Comparison of ENCODE assay signal across 19 cellular contexts in the genomic region with DNA sequence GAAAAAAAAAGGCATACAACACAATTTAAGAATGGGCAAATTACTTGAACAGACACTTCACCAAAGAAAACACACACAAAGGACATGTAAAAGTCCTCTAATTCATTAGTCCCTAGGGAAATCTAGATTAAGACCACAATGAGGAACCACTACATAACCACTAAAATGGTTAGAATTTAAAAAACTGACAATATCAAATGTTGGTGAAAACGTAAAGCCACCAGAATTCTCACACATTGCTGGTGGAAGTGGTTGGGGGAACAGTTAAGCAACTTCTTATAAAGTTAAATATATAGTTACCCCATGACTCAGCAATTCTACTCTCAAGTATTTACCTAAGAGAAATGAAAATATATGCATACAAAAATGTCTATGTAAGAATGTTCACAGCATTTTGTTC. TPM values are rescaled to one million over a fixed set of nuclear protein-coding genes. Genes with fewer than 3 reads are reported as not detected.
DNase-seq lines count a peak whose midpoint lies in the region; ATAC-seq and TF ChIP-seq lines count a peak whose summit lies in the region.
"Had no signal": no experiment of that assay in that cellular context is flagged by ENCODE, and none has a peak within 500 bp of the region (broad histone marks: within the 10 kb centered on the region; RNA-seq: fewer than 3 reads in every experiment).

No MANE protein-coding gene starts in this region.

- H3K4me2 ChIP-seq in PC-3 (ENCODE audit: low read length) = peak overlapping the region; percentile 42
- H3K4me2 ChIP-seq in fibroblast of lung (ENCODE audit: extremely low read depth, insufficient read depth, low read length) = no peak overlapping the region

- H3K4me1 Mint-ChIP-seq in HFFc6 (ENCODE audit: low read depth) = peaks cover 89% of the 10 kb centered on the region

- H3K4me3 ChIP-seq in ACC112 (ENCODE audit: low read depth, low read length) (peak overlapping the region; percentile 6; the same call in 1 of the 2 replicates), PC-3 (ENCODE audit: low read length) (no peak overlapping the region; the same call in 1 of the 2 replicates), fibroblast of lung (replicated peaks in 1 of 4; ENCODE audit: control extremely low read depth in 1 of 4, insufficient read depth in 1 of 4, low read depth in 3 of 4, low read length in 4 of 4) (peak overlapping the region in 1 of 4 experiments; percentile 30)
- H3K4me3 ChIP-seq: cardiac muscle cell, left lung, thyroid gland had no signal

- H3F3A ChIP-seq in PC-3 (ENCODE audit: low read length, unreplicated experiment) = no peaks in the 10 kb centered on the region

- peak overlapping the region; percentile 44 for H3K27ac Mint-ChIP-seq in HFFc6
- H3K27ac Mint-ChIP-seq: activated CD4-positive, alpha-beta T cell treated with anti-CD3 and anti-CD28 coated beads for 36 hours; activated T-helper 17 cell treated with anti-CD3 and anti-CD28 coated beads, Interleukin-2, amount 50 U/mL, for 72 hours; CD8-positive, alpha-beta T cell; stimulated activated memory B cell treated with anti-CD40 and anti-IgM and Interleukin-4, amounts not matched to agents 10 μg/mL and 1 μg/mL and 100 μg/mL, for 72 hours had no signal

- H4K20me1 ChIP-seq in PC-3 (ENCODE audit: low read length) = peaks cover 93% of the 10 kb centered on the region
- H4K20me1 ChIP-seq in fibroblast of lung (ENCODE audit: control insufficient read depth, extremely low read depth, insufficient read depth, low read length) = peaks cover 53% of the 10 kb centered on the region

- intact Hi-C loops in PC-3 (cut with micrococcal nuclease) = no loop called here

- peaks cover 36% of the 10 kb centered on the region for H3K36me3 Mint-ChIP-seq in HFFc6 (ENCODE audit: low read depth)

- peaks cover 97% of the 10 kb centered on the region for H3K79me2 ChIP-seq in ACC112 (ENCODE audit: control insufficient read depth, insufficient read depth, low read length, unreplicated experiment)
- H3K79me2 ChIP-seq in PC-3 (ENCODE audit: low read length) = peaks cover 99% of the 10 kb centered on the region
- peaks cover 100% of the 10 kb centered on the region for H3K79me2 ChIP-seq in fibroblast of lung (ENCODE audit: control insufficient read depth, insufficient read depth, low read length)

- TF ChIP-seq CTCF in HFFc6 (IDR thresholded peaks at IDR 0.05) = no peak
- no peak for TF ChIP-seq CTCF in PC-3 (conservative IDR thresholded peaks at IDR 0.05; ENCODE audit: low read depth, low read length)
- no peak for TF ChIP-seq CTCF in fibroblast of lung (conservative IDR thresholded peaks at IDR 0.05 in 1 of 2, IDR thresholded peaks at IDR 0.05 in 1 of 2; ENCODE audit: low read depth in 1 of 2, low read length in 2 of 2)

- H3K27ac ChIP-seq in ACC112 (ENCODE audit: low read depth, low read length) (peak overlapping the region; percentile 39), PC-3 (ENCODE audit: low read length) (peak overlapping the region; percentile 28), fibroblast of lung (ENCODE audit: insufficient read depth, low read length) (peak overlapping the region; percentile 14)
- H3K27ac ChIP-seq: cardiac muscle cell, left lung, thyroid gland had no signal

- ATAC-seq in PC-3 (peak; percentile 41; the same call in 1 of the 2 replicates), GM19328 (IDR thresholded peaks at IDR 0.05; ENCODE audit: unreplicated experiment) (no peak)
- ATAC-seq: activated CD4-positive, alpha-beta T cell treated with anti-CD3 and anti-CD28 coated beads for 36 hours; activated T-helper 17 cell treated with anti-CD3 and anti-CD28 coated beads, Interleukin-2, amount 50 U/mL, for 72 hours; CD8-positive, alpha-beta T cell; left lung; SK-N-SH treated with all-trans-retinoic acid at 6 μM for 48 hours; stimulated activated memory B cell treated with anti-CD40 and anti-IgM and Interleukin-4, amounts not matched to agents 10 μg/mL and 1 μg/mL and 100 μg/mL, for 72 hours had no signal

- peaks cover 11% of the 10 kb centered on the region for H3K36me3 ChIP-seq in ACC112 (ENCODE audit: insufficient read depth, low read length)
- no peaks in the 10 kb centered on the region for H3K36me3 ChIP-seq in PC-3 (ENCODE audit: low read depth, low read length)
- H3K36me3 ChIP-seq in fibroblast of lung (ENCODE audit: control insufficient read depth, insufficient read depth, low read length) = no peaks in the 10 kb centered on the region
- H3K36me3 ChIP-seq: cardiac muscle cell, left lung, thyroid gland had no signal

- no peaks in the 10 kb centered on the region for H3K27me3 Mint-ChIP-seq in HFFc6 (ENCODE audit: insufficient read depth)
- H3K27me3 Mint-ChIP-seq: activated CD4-positive, alpha-beta T cell treated with anti-CD3 and anti-CD28 coated beads for 36 hours; activated T-helper 17 cell treated with anti-CD3 and anti-CD28 coated beads, Interleukin-2, amount 50 U/mL, for 72 hours; stimulated activated memory B cell treated with anti-CD40 and anti-IgM and Interleukin-4, amounts not matched to agents 10 μg/mL and 1 μg/mL and 100 μg/mL, for 72 hours had no signal

- H3K4me1 ChIP-seq in ACC112 (ENCODE audit: control insufficient read depth, insufficient read depth, low read length, unreplicated experiment) = peaks cover 31% of the 10 kb centered on the region
- peaks cover 44% of the 10 kb centered on the region for H3K4me1 ChIP-seq in PC-3 (ENCODE audit: insufficient read depth, low read length)
- peaks cover 2% of the 10 kb centered on the region for H3K4me1 ChIP-seq in fibroblast of lung (ENCODE audit: control insufficient read depth, extremely low read depth, insufficient read depth, low read length)

- no peak for DNase-seq in HFFc6
- DNase-seq in PC-3 = peak; percentile 50
- DNase-seq in fibroblast of lung (ENCODE audit: low read depth in 2 of 2) = peak in 1 of 2 donors; percentile 34
- DNase-seq in nucleus accumbens (lab: John Stamatoyannopoulos, UW) = no peak
- no peak for DNase-seq in NCI-H1694 treated with DMSO at 0.1 percent for 48 hours (lab: John Stamatoyannopoulos, UW)
- DNase-seq in COLO829 (ENCODE audit: low spot score) = no peak
- DNase-seq: activated CD4-positive, alpha-beta T cell treated with anti-CD3 and anti-CD28 coated beads for 36 hours; CD8-positive, alpha-beta T cell; DMS79; left lung; NCI-H1417 treated with DMSO at 0.1 percent for 48 hours; NCI-H526 treated with DMSO at 0.1 percent for 48 hours; thyroid gland had no signal

- H2AFZ ChIP-seq in ACC112 (ENCODE audit: low read length, unreplicated experiment) = no peak overlapping the region
- H2AFZ ChIP-seq in PC-3 (ENCODE audit: low read length) = no peak overlapping the region
- H2AFZ ChIP-seq in fibroblast of lung (ENCODE audit: low read length) = no peak overlapping the region

- H3K9me3 Mint-ChIP-seq in HFFc6 = 0 out of 2 replicates have a peak, but pooled peaks cover 4% of the 10 kb centered on the region
- H3K9me3 Mint-ChIP-seq: activated T-helper 17 cell treated with anti-CD3 and anti-CD28 coated beads, Interleukin-2, amount 50 U/mL, for 72 hours had no signal

- POLR2A ChIA-PET in PC-3 (lab: Charles Lee; ENCODE audit: unreplicated experiment) = no interaction called here

- peak overlapping the region; percentile 11; the same call in 1 of the 2 replicates for H3K4me3 Mint-ChIP-seq in HFFc6
- H3K4me3 Mint-ChIP-seq: activated CD4-positive, alpha-beta T cell treated with anti-CD3 and anti-CD28 coated beads for 36 hours; activated T-helper 17 cell treated with anti-CD3 and anti-CD28 coated beads, Interleukin-2, amount 50 U/mL, for 72 hours; CD8-positive, alpha-beta T cell; stimulated activated memory B cell treated with anti-CD40 and anti-IgM and Interleukin-4, amounts not matched to agents 10 μg/mL and 1 μg/mL and 100 μg/mL, for 72 hours had no signal

- no peaks in the 10 kb centered on the region for H3K27me3 ChIP-seq in ACC112 (ENCODE audit: insufficient read depth, low read length)
- no peaks in the 10 kb centered on the region for H3K27me3 ChIP-seq in PC-3 (ENCODE audit: low read length)
- H3K27me3 ChIP-seq in fibroblast of lung (ENCODE audit: control insufficient read depth, insufficient read depth, low read length) = no peaks in the 10 kb centered on the region
- H3K27me3 ChIP-seq: cardiac muscle cell, left lung, thyroid gland had no signal

- no peak overlapping the region for H3K9ac ChIP-seq in PC-3 (ENCODE audit: low read length)
- no peak overlapping the region for H3K9ac ChIP-seq in fibroblast of lung (ENCODE audit: insufficient read depth, low read length)

- H3K9me3 ChIP-seq in PC-3 (ENCODE audit: low read length) (no peaks in the 10 kb centered on the region), fibroblast of lung (ENCODE audit: control insufficient read depth, insufficient read depth, low read depth, low read length) (no peaks in the 10 kb centered on the region)
- H3K9me3 ChIP-seq: left lung, thyroid gland had no signal

- no TSS peak for BruUV-seq in PC-3 (replicated peaks; lab: Mats Ljungman, UMichigan)

- no peaks in the 10 kb centered on the region for H3K9me2 ChIP-seq in PC-3 (replicated peaks; ENCODE audit: low read length)

- CTCF ChIA-PET in PC-3 (lab: Charles Lee) = no interaction called here

RNA-seq across cellular contexts. Expression of a gene that starts 11.8 kb away (rescaled TPM):
- total RNA-seq in HFFc6 (2021; fragmentation: NEBNext Ultra II Directional; extraction: Animal tissue kit (Norgen Biotek cat#: 25700)) = 1,000 to 10,000 TPM in 1 of 6 experiments, 100 to 1,000 TPM in 5; 820 to 1,001 (median 831) TPM
- total RNA-seq in PC-3 (2014; rRNA removed) = 150 and 170 TPM in 2 replicates
- 238 and 560 TPM in 2 replicates for total RNA-seq in fibroblast of lung
- polyA plus RNA-seq in fibroblast of lung = 1,270 and 1,326 TPM in 2 replicates
- 760 and 795 TPM in 2 replicates for polyA plus RNA-seq in fibroblast of lung (2012)
- polyA minus RNA-seq in fibroblast of lung (ENCODE audit: low replicate concordance) = 787 and 926 TPM in 2 replicates
